1 cellular context compared by ENCODE assay signal in genomic region chr10:21511931-21512330, GRCh38.
TF ChIP-seq lines count a peak whose summit lies in the region.

No MANE protein-coding gene starts in this region.

TF ChIP-seq in A549, 52 proteins besides CTCF, POLR2A, EP300 and RAD21 (continued from another document):
- TF ChIP-seq ZSCAN20 (CRISPR knock-in tag; IDR thresholded peaks at IDR 0.05), result no peak
- TF ChIP-seq HDAC2 (IDR thresholded peaks at IDR 0.05), result no peak
- no peak for TF ChIP-seq KDM5A (IDR thresholded peaks at IDR 0.05)
- no peak for TF ChIP-seq SREBF2 (IDR thresholded peaks at IDR 0.05)
- TF ChIP-seq RFX5 (IDR thresholded peaks at IDR 0.05), result no peak
- no peak for TF ChIP-seq GATA3 (IDR thresholded peaks at IDR 0.05; ENCODE audit: borderline replicate concordance)
